Comparison of ENCODE assay signal across 24 cellular contexts in the genomic region with DNA sequence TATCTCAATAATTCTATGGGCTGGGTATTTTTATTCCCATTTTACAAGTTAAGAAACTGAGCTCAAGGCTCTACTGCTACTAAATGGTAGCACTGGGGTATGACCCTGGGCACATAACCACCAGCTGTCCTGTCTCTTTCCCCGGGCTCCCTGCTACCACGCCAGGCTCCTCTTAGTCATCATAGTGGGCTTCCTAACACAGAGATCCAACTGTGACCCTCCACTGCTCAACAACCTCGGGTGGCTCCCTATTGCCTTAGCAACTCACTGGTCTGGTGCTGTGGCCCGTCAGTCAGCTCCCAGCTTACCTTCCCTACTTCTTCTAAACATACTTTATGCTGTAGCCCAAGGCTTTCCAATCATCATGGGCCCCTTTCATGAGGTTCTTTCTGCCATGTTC. TPM values are rescaled to one million over a fixed set of nuclear protein-coding genes. Genes with fewer than 3 reads are reported as not detected.
DNase-seq lines count a peak whose midpoint lies in the region; TF ChIP-seq lines count a peak whose summit lies in the region.
"Had no signal": no experiment of that assay in that cellular context is flagged by ENCODE, and none has a peak within 500 bp of the region (broad histone marks: within the 10 kb centered on the region; RNA-seq: fewer than 3 reads in every experiment).

No MANE protein-coding gene starts in this region.

- TF ChIP-seq EP300 in stomach (IDR thresholded peaks at IDR 0.05), result no peak

- peaks cover 59% of the 10 kb centered on the region for H3K4me1 Mint-ChIP-seq in nephron
- H3K4me1 Mint-ChIP-seq: activated naive CD4-positive, alpha-beta T cell treated with anti-CD3 and anti-CD28 coated beads, Interleukin-2, amount 10 ng/mL, durations not matched to agents 7 days and 5 days had no signal

- no peaks in the 10 kb centered on the region for H3K9me3 Mint-ChIP-seq in nephron
- H3K9me3 Mint-ChIP-seq: activated naive CD4-positive, alpha-beta T cell treated with anti-CD3 and anti-CD28 coated beads, Interleukin-2, amount 10 ng/mL, durations not matched to agents 7 days and 5 days; activated T-cell treated with anti-CD3 and anti-CD28 coated beads, Interleukin-2, amount 50 U/mL, for 72 hours; nephron progenitor cell; T-helper 1 cell treated with Interleukin-12 subunit alpha and Interleukin-12 subunit beta and Interleukin-4 antibody, amounts not matched to agents 30 μg/mL and 1 μg/mL, for 36 hours had no signal

- H3K4me1 ChIP-seq in HEK293 (ENCODE audit: control insufficient read depth, insufficient read depth, low read length) (no peaks in the 10 kb centered on the region), stomach (peaks cover 9 to 45% (median 23%) of the 10 kb centered on the region in 4 donors)

- H3K27me3 ChIP-seq in brain microvascular endothelial cell (replicated peaks) (no peaks in the 10 kb centered on the region), stomach (peaks cover 0 to 28% (median 15%) of the 10 kb centered on the region in 3 donors)

- H3K36me3 ChIP-seq in HEK293 (ENCODE audit: control insufficient read depth in 2 of 2, insufficient read depth in 1 of 2, low read length in 2 of 2) (no peaks in the 10 kb centered on the region), brain microvascular endothelial cell (replicated peaks) (peaks cover 89% of the 10 kb centered on the region), stomach (no peaks in the 10 kb centered on the region)

- DNase-seq in brain microvascular endothelial cell (no peak), stomach (no peak), GOT3 (lab: John Stamatoyannopoulos, UW) (no peak), retina (no peak), DMS79 (lab: John Stamatoyannopoulos, UW) (no peak)
- DNase-seq in stimulated activated CD4-positive, alpha-beta T cell treated with anti-CD3 and anti-CD28 coated beads, Interleukin-4, amount 100 ng/mL, for 4 hours, result no peak
- DNase-seq: activated CD4-positive, alpha-beta T cell treated with anti-CD3 and anti-CD28 coated beads for 4 hours; activated naive CD4-positive, alpha-beta T cell treated with anti-CD3 and anti-CD28 coated beads, Interleukin-2, amount 10 ng/mL, durations not matched to agents 7 days and 5 days; activated T-cell treated with anti-CD3 and anti-CD28 coated beads, Interleukin-2, amount 50 U/mL, for 72 hours; cortex of kidney; EL; NCI-H1105; NCI-H2029 treated with DMSO at 0.1 percent for 48 hours; NCI-H82; nephron progenitor cell; stimulated activated CD8-positive, alpha-beta memory T cell treated with anti-CD3 and anti-CD28 coated beads, Interleukin-4, amount 100 ng/mL, for 48 hours had no signal

- intact Hi-C loops in stomach (cut with DNase I; ENCODE audit: low total_unique reads), result no loop called here

- in situ Hi-C loops in brain microvascular endothelial cell (cut with HindIII; ENCODE audit: low pct_ligation_motif_present, low sequenced_read_pairs), result no loop called here

- H3K27ac Mint-ChIP-seq in nephron, result peak overlapping the region; percentile 9 to 97 (median 94)
- H3K27ac Mint-ChIP-seq: activated naive CD4-positive, alpha-beta T cell treated with anti-CD3 and anti-CD28 coated beads, Interleukin-2, amount 10 ng/mL, durations not matched to agents 7 days and 5 days; activated T-cell treated with anti-CD3 and anti-CD28 coated beads, Interleukin-2, amount 50 U/mL, for 72 hours; nephron progenitor cell; T-helper 1 cell treated with Interleukin-12 subunit alpha and Interleukin-12 subunit beta and Interleukin-4 antibody, amounts not matched to agents 30 μg/mL and 1 μg/mL, for 36 hours had no signal

- no peaks in the 10 kb centered on the region for H3K36me3 Mint-ChIP-seq in nephron (ENCODE audit: low read depth)
- H3K36me3 Mint-ChIP-seq: activated naive CD4-positive, alpha-beta T cell treated with anti-CD3 and anti-CD28 coated beads, Interleukin-2, amount 10 ng/mL, durations not matched to agents 7 days and 5 days had no signal

- CTCF ChIA-PET in HEK293 (lab: Yijun Ruan, JAX), result interaction anchor here (1.2 to 4.5 kb wide), 2 partner anchors 13 to 34 kb away, joined by 3 to 30 read pairs; no protein-coding TSS in a partner anchor

- H3K4me3 ChIP-seq in HEK293 (ENCODE audit: low read depth, low read length) (no peak overlapping the region), brain microvascular endothelial cell (ENCODE audit: low read depth, low read length) (no peak overlapping the region), stomach (no peak overlapping the region)

- peaks cover 16% of the 10 kb centered on the region for H3K27me3 Mint-ChIP-seq in nephron (ENCODE audit: low read depth)

- no peak for TF ChIP-seq POLR2A in stomach (IDR thresholded peaks at IDR 0.05)

- 73 to 82% (median 77%) methylated on average over 4 of the region's 4 CpGs for WGBS in stomach, 5 donors

- H3K27ac ChIP-seq in HEK293 (ENCODE audit: extremely low read depth, low read depth, low read length), result no peak overlapping the region
- peak overlapping the region; percentile 97 for H3K27ac ChIP-seq in brain microvascular endothelial cell
- peak overlapping the region in 4 of 5 donors; percentile 47 to 79 (median 68) for H3K27ac ChIP-seq in stomach

- H3K9me3 ChIP-seq in HEK293 (ENCODE audit: control insufficient read depth, insufficient read depth, low read depth, low read length) (no peaks in the 10 kb centered on the region), stomach (no peaks in the 10 kb centered on the region)

- H3K4me3 Mint-ChIP-seq in nephron, result peak overlapping the region in 1 of 3 experiments; percentile 48
- H3K4me3 Mint-ChIP-seq: activated naive CD4-positive, alpha-beta T cell treated with anti-CD3 and anti-CD28 coated beads, Interleukin-2, amount 10 ng/mL, durations not matched to agents 7 days and 5 days; activated T-cell treated with anti-CD3 and anti-CD28 coated beads, Interleukin-2, amount 50 U/mL, for 72 hours; nephron progenitor cell; T-helper 1 cell treated with Interleukin-12 subunit alpha and Interleukin-12 subunit beta and Interleukin-4 antibody, amounts not matched to agents 30 μg/mL and 1 μg/mL, for 36 hours had no signal

- POLR2A ChIA-PET in HEK293 (lab: Yijun Ruan, JAX), result no interaction called here

- TF ChIP-seq CTCF in HEK293 (tag by site-specific recombination; IDR thresholded peaks at IDR 0.05), result no peak
- TF ChIP-seq CTCF in brain microvascular endothelial cell (IDR thresholded peaks at IDR 0.05; ENCODE audit: low read depth, low read length, missing control alignments), result no peak
- TF ChIP-seq CTCF in nephron (IDR thresholded peaks at IDR 0.05; ENCODE audit: unreplicated experiment in 3 of 3), result no peak
- TF ChIP-seq CTCF in stomach (IDR thresholded peaks at IDR 0.05), result no peak

TF ChIP-seq in HEK293, 187 proteins besides CTCF, POLR2A, EP300 and RAD21:
- TF ChIP-seq ZNF571 (tag by site-specific recombination; IDR thresholded peaks at IDR 0.05), result no peak
- TF ChIP-seq ZNF16 (tag by site-specific recombination; IDR thresholded peaks at IDR 0.05; ENCODE audit: low read depth), result 0 out of 2 replicates have a peak, but pooled peaks have one; percentile 46
TF ChIP-seq in HEK293: peak in this region for 1.

RNA-seq across cellular contexts. Expression of a gene that starts 4.5 kb away (rescaled TPM):
- total RNA-seq in stomach, result 1 to 10 TPM in 4 of 5 donors, not detected in 1; 1.2 to 9.4 (median 2.4) TPM
- polyA plus RNA-seq in stomach, result 1 to 10 TPM; 2.4 to 3.6 (median 3.3) TPM
- total RNA-seq: activated CD8-positive, alpha-beta memory T cell treated with anti-CD3 and anti-CD28 coated beads for 36 hours; activated T-cell treated with anti-CD3 and anti-CD28 coated beads, Interleukin-2, amount 50 U/mL, for 72 hours; H1; SK-MEL-5 had no signal

RNA-seq across cellular contexts. Expression of a gene that starts 47.9 kb away (rescaled TPM):
- total RNA-seq in stomach, result 1 to 10 TPM in 2 of 5 donors, not detected in 3; 1.3 to 4.8 TPM
- under 1 TPM in 2 of 3 donors, not detected in 1; 0.13 to 0.44 TPM for polyA plus RNA-seq in stomach
- total RNA-seq: activated CD8-positive, alpha-beta memory T cell treated with anti-CD3 and anti-CD28 coated beads for 36 hours; activated T-cell treated with anti-CD3 and anti-CD28 coated beads, Interleukin-2, amount 50 U/mL, for 72 hours; H1; LHCN-M2; pulmonary artery endothelial cell; SK-MEL-5 had no signal
- polyA plus RNA-seq: H1 had no signal
